Comparison of ENCODE assay signal across 23 cellular contexts in the genomic region with DNA sequence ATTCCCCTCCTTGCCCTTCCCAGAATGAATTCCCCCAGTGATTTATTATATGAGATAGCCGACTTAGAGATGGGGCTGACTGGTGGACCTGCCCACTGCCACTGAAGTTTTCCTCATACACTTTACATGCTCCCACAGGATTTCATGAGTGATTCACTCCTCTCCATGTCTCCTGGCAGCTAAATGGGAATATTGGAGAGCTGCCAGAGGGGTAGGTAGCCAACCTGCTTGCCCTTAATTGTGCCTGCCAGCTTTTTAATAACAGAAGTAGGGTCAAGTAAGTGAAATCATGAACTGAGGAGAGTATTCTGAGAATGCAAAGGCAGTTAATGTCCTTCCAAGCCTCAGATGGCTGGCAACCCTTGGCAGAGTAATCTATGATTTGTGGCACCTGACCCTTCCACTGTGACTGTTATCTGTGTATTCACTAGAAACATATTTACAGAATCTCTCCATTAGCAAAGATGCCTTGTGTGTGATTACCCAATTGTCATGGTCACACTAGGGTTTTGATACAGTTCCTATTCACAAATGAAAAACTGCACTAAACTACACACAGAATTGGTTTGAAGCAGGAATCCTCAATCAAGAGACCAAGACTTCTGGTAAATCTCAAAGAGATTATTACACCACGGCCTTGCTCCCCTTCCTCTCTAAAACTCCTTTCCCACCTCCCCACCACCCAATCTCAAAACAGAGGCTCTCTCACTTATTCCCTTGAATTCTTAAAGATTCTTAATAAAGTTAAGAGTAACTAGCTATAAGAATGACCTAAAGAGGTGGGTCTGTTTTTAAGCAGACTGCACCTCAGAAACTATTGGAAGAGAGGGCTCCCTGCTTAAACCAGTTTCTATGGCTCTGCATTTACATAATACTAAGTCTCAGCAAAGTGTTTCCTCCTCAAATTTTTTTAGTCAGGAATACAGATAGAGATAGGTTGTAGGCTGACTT. TPM values are rescaled to one million over a fixed set of nuclear protein-coding genes. Genes with fewer than 3 reads are reported as not detected.
DNase-seq lines count a peak whose midpoint lies in the region; ATAC-seq and TF ChIP-seq lines count a peak whose summit lies in the region.
"Had no signal": no experiment of that assay in that cellular context is flagged by ENCODE, and none has a peak within 500 bp of the region (broad histone marks: within the 10 kb centered on the region; RNA-seq: fewer than 3 reads in every experiment).

No MANE protein-coding gene starts in this region.

- DNase-seq in GM23338 (ENCODE audit: low spot score) (no peak), NCI-H1417 (lab: John Stamatoyannopoulos, UW) (peak; percentile 64 to 99 (median 92)), NCI-H446 treated with DMSO at 0.1 percent for 48 hours (lab: John Stamatoyannopoulos, UW) (peak; percentile 74), left kidney (ENCODE audit: low read depth, low spot score) (peak; percentile 4), Peyer's patch (no peak), vagina (ENCODE audit: extremely low spot score in 2 of 2) (no peak)
- no peak for DNase-seq in naive thymus-derived CD4-positive, alpha-beta T cell
- DNase-seq: activated CD4-positive, alpha-beta T cell treated with anti-CD3 and anti-CD28 coated beads for 4 hours; Caco-2; hippocampal formation; islet precursor cell; natural killer cell; NCI-H146; ovary; sigmoid colon had no signal

- H3K9me3 Mint-ChIP-seq in GM23338 = peaks cover 3% of the 10 kb centered on the region; the same call in 1 of the 3 replicates
- H3K9me3 Mint-ChIP-seq in naive thymus-derived CD4-positive, alpha-beta T cell = peaks cover 1 to 23% (median 6%) of the 10 kb centered on the region in 11 donors
- H3K9me3 Mint-ChIP-seq: dendritic cell treated with granulocyte-macrophage colony-stimulating factor and Interleukin-4, amounts not matched to agents 40 ng/mL and 50 ng/mL, for 4 days had no signal

- no peak overlapping the region for H3K27ac Mint-ChIP-seq in GM23338
- H3K27ac Mint-ChIP-seq in naive thymus-derived CD4-positive, alpha-beta T cell = no peak overlapping the region
- H3K27ac Mint-ChIP-seq: dendritic cell treated with granulocyte-macrophage colony-stimulating factor and Interleukin-4, amounts not matched to agents 40 ng/mL and 50 ng/mL, for 4 days; natural killer cell; stimulated activated effector memory CD8-positive, alpha-beta T cell treated with anti-CD3 and anti-CD28 coated beads, Interleukin-12 subunit alpha, Interleukin-12 subunit beta, amount 100 ng/mL, for 72 hours had no signal

- ATAC-seq in GM23338 = no peak
- no peak for ATAC-seq in naive thymus-derived CD4-positive, alpha-beta T cell
- ATAC-seq: natural killer cell; stimulated activated effector memory CD8-positive, alpha-beta T cell treated with anti-CD3 and anti-CD28 coated beads, Interleukin-12 subunit alpha, Interleukin-12 subunit beta, amount 100 ng/mL, for 72 hours had no signal

- peaks cover 33% of the 10 kb centered on the region for H3K4me1 ChIP-seq in GM23338 (ENCODE audit: insufficient read depth)
- peaks cover 0 to 4% of the 10 kb centered on the region in 2 donors for H3K4me1 ChIP-seq in naive thymus-derived CD4-positive, alpha-beta T cell (ENCODE audit: control insufficient read depth in 2 of 2, insufficient read depth in 2 of 2, low read length in 2 of 2)
- peaks cover 0 to 11% (median 0%) of the 10 kb centered on the region in 4 donors for H3K4me1 ChIP-seq in Peyer's patch
- peaks cover 16% of the 10 kb centered on the region for H3K4me1 ChIP-seq in vagina
- H3K4me1 ChIP-seq: breast epithelium, Caco-2 had no signal

- TF ChIP-seq CTCF in GM23338 (conservative IDR thresholded peaks at IDR 0.05; ENCODE audit: low read depth in 2 of 2) (no peak), Peyer's patch (IDR thresholded peaks at IDR 0.05) (no peak), vagina (IDR thresholded peaks at IDR 0.05) (no peak)

- peaks cover 39% of the 10 kb centered on the region for H3K4me1 Mint-ChIP-seq in GM23338
- H3K4me1 Mint-ChIP-seq in naive thymus-derived CD4-positive, alpha-beta T cell = peaks cover 3 to 29% (median 19%) of the 10 kb centered on the region in 7 donors

- H3K36me3 Mint-ChIP-seq in GM23338 (ENCODE audit: low read depth) = no peaks in the 10 kb centered on the region
- H3K36me3 Mint-ChIP-seq in naive thymus-derived CD4-positive, alpha-beta T cell = peaks cover 3 to 11% (median 4%) of the 10 kb centered on the region in 5 donors
- H3K36me3 Mint-ChIP-seq: stimulated activated effector memory CD8-positive, alpha-beta T cell treated with anti-CD3 and anti-CD28 coated beads, Interleukin-12 subunit alpha, Interleukin-12 subunit beta, amount 100 ng/mL, for 72 hours had no signal

- H3K36me3 ChIP-seq in GM23338 (ENCODE audit: insufficient read depth) (no peaks in the 10 kb centered on the region), Peyer's patch (no peaks in the 10 kb centered on the region), vagina (no peaks in the 10 kb centered on the region)
- H3K36me3 ChIP-seq in naive thymus-derived CD4-positive, alpha-beta T cell (ENCODE audit: control insufficient read depth in 2 of 3, insufficient read depth in 3 of 3, low read length in 3 of 3) = no peaks in the 10 kb centered on the region
- H3K36me3 ChIP-seq: breast epithelium, ovary, sigmoid colon, thoracic aorta had no signal

- H3K27ac ChIP-seq in GM23338 (ENCODE audit: low read depth) (no peak overlapping the region), Peyer's patch (no peak overlapping the region), vagina (no peak overlapping the region)
- no peak overlapping the region for H3K27ac ChIP-seq in naive thymus-derived CD4-positive, alpha-beta T cell (ENCODE audit: low read depth, low read length)
- H3K27ac ChIP-seq: breast epithelium, ovary, sigmoid colon, thoracic aorta had no signal

- H3K4me3 Mint-ChIP-seq in GM23338 = no peak overlapping the region
- H3K4me3 Mint-ChIP-seq in naive thymus-derived CD4-positive, alpha-beta T cell = no peak overlapping the region
- H3K4me3 Mint-ChIP-seq: dendritic cell treated with granulocyte-macrophage colony-stimulating factor and Interleukin-4, amounts not matched to agents 40 ng/mL and 50 ng/mL, for 4 days; natural killer cell; stimulated activated effector memory CD8-positive, alpha-beta T cell treated with anti-CD3 and anti-CD28 coated beads, Interleukin-12 subunit alpha, Interleukin-12 subunit beta, amount 100 ng/mL, for 72 hours had no signal

- no peak overlapping the region for H2AFZ ChIP-seq in GM23338

- no peaks in the 10 kb centered on the region for H3K9me3 ChIP-seq in naive thymus-derived CD4-positive, alpha-beta T cell (ENCODE audit: control insufficient read depth in 2 of 3, low read length in 3 of 3)
- H3K9me3 ChIP-seq in Peyer's patch (no peaks in the 10 kb centered on the region), vagina (no peaks in the 10 kb centered on the region)
- H3K9me3 ChIP-seq: breast epithelium, Caco-2, sigmoid colon, thoracic aorta had no signal

- peaks cover 100% of the 10 kb centered on the region for H3K27me3 ChIP-seq in GM23338 (ENCODE audit: insufficient read depth)
- H3K27me3 ChIP-seq in naive thymus-derived CD4-positive, alpha-beta T cell (ENCODE audit: control insufficient read depth in 2 of 2, insufficient read depth in 2 of 2, low read length in 2 of 2) = peaks cover 8 to 26% of the 10 kb centered on the region in 2 donors
- H3K27me3 ChIP-seq in Peyer's patch = peaks cover 0 to 42% of the 10 kb centered on the region in 2 donors
- peaks cover 15% of the 10 kb centered on the region for H3K27me3 ChIP-seq in vagina
- H3K27me3 ChIP-seq: ovary had no signal

- no peaks in the 10 kb centered on the region for H3K9me2 ChIP-seq in GM23338 (ENCODE audit: insufficient read depth)

- POLR2A ChIA-PET in naive thymus-derived CD4-positive, alpha-beta T cell (lab: Charles Lee) = no interaction called here

- peak overlapping the region; percentile 48 for H3K4me3 ChIP-seq in GM23338
- no peak overlapping the region for H3K4me3 ChIP-seq in naive thymus-derived CD4-positive, alpha-beta T cell (ENCODE audit: low read length)
- no peak overlapping the region for H3K4me3 ChIP-seq in Peyer's patch
- no peak overlapping the region for H3K4me3 ChIP-seq in vagina
- H3K4me3 ChIP-seq: ovary, sigmoid colon, thoracic aorta had no signal

- peaks cover 17% of the 10 kb centered on the region for H3F3A ChIP-seq in GM23338 (replicated peaks; ENCODE audit: low read depth)

- intact Hi-C loops in naive thymus-derived CD4-positive, alpha-beta T cell (cut with micrococcal nuclease) = no loop called here
- intact Hi-C loops in vagina (cut with DNase I) = no loop called here

- TF ChIP-seq POLR2A in Peyer's patch (IDR thresholded peaks at IDR 0.05) (no peak), vagina (IDR thresholded peaks at IDR 0.05) (no peak)

- H3K27me3 Mint-ChIP-seq in GM23338 (ENCODE audit: insufficient read depth, low read depth, poor library complexity) = peaks cover 87% of the 10 kb centered on the region
- peaks cover 72 to 80% (median 79%) of the 10 kb centered on the region in 5 donors for H3K27me3 Mint-ChIP-seq in naive thymus-derived CD4-positive, alpha-beta T cell

- H3K4me2 ChIP-seq in GM23338 = peak overlapping the region; percentile 77

- CTCF ChIA-PET in naive thymus-derived CD4-positive, alpha-beta T cell (lab: Charles Lee) = no interaction called here

- H4K20me1 ChIP-seq in GM23338 (replicated peaks; ENCODE audit: insufficient read depth) = peaks cover 22% of the 10 kb centered on the region

- no peaks in the 10 kb centered on the region for H3K79me2 ChIP-seq in GM23338 (replicated peaks; ENCODE audit: insufficient read depth)

TF ChIP-seq in GM23338, 12 proteins besides CTCF, POLR2A, EP300 and RAD21:
- TF ChIP-seq EZH2 (IDR thresholded peaks at IDR 0.05; ENCODE audit: low read depth, unreplicated experiment) = peak; percentile 75
- TF ChIP-seq ZNF331 (CRISPR knock-in tag; IDR thresholded peaks at IDR 0.05; ENCODE audit: low read depth) = no peak

RNA-seq across cellular contexts. Expression of gene NKX2-1, which starts 17.2 kb away (rescaled TPM):
- not detected in 2 replicates for total RNA-seq in GM23338 (2014; rRNA removed; shearing (Covaris generic))
- not detected in 2 replicates for polyA plus RNA-seq in GM23338 (2016; fragmentation: Nextera tagmentation; extraction: Ambion mirVana)
- not detected for total RNA-seq in naive thymus-derived CD4-positive, alpha-beta T cell
- polyA plus RNA-seq in naive thymus-derived CD4-positive, alpha-beta T cell = not detected
- total RNA-seq in Peyer's patch (not detected), vagina (not detected)
- total RNA-seq: breast epithelium, endothelial cell of umbilical vein, LHCN-M2, mesenteric fat pad, natural killer cell, sigmoid colon, thoracic aorta had no signal
- polyA plus RNA-seq: adipose tissue, endothelial cell of umbilical vein, ovary, sigmoid colon had no signal

Comparison
In these comparisons a context has a peak if more than half of its experiments do, and no peak if none do; other contexts are left out.
1. DNase-seq: peak in NCI-H1417 (3 of 3), NCI-H446 treated with DMSO at 0.1 percent for 48 hours (single experiment) and left kidney (single experiment); none in GM23338 (single experiment), naive thymus-derived CD4-positive, alpha-beta T cell (0 of 9), Peyer's patch (0 of 3) and vagina (0 of 2).